Comparison of ENCODE assay signal across 1 cellular context in genomic region chr3:49519266-49519665, GRCh38.
A peak's percentile ranks its signal among the peaks of the same experiment; 100 is the strongest.
TF ChIP-seq lines count a peak whose summit lies in the region.

No MANE protein-coding gene starts in this region.

TF ChIP-seq in HepG2, 621 proteins besides CTCF, POLR2A, EP300 and RAD21:
- 0 out of 2 replicates have a peak, but pooled peaks have one; percentile 28 for TF ChIP-seq SOX5 (CRISPR knock-in tag; IDR thresholded peaks at IDR 0.05; ENCODE audit: borderline replicate concordance)
- TF ChIP-seq MYNN (CRISPR knock-in tag; IDR thresholded peaks at IDR 0.05; ENCODE audit: low read depth), result no peak
- TF ChIP-seq SOX13 (IDR thresholded peaks at IDR 0.05), result no peak
- TF ChIP-seq SOX13 (CRISPR knock-in tag; conservative IDR thresholded peaks at IDR 0.05 in 1 of 2, IDR thresholded peaks at IDR 0.05 in 1 of 2), result peak in 1 of 2 experiments; percentile 71; a peak in 2 of 4 replicates
